Comparison of ENCODE assay signal across 16 cellular contexts in the genomic region with DNA sequence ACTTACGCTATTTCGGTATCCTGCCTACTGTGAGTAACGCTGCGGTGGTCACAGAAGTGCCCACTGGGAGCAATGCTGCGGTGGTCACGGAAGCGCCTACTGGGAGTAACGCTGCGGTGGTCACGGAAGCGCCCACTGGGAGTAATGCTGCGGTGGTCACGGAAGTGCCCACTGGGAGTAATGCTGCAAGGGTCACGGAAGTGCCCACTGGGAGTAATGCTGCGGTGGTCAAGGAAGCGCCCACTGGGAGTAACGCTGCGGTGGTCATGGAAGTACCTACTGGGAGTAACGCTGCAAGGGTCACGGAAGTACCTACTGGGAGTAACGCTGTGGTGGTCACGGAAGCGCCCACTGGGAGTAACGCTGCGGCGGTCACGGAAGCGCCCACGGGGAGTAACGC. TPM values are rescaled to one million over a fixed set of nuclear protein-coding genes. Genes with fewer than 3 reads are reported as not detected.
DNase-seq lines count a peak whose midpoint lies in the region; ATAC-seq, FAIRE-seq and TF ChIP-seq lines count a peak whose summit lies in the region.
"Had no signal": no experiment of that assay in that cellular context is flagged by ENCODE, and none has a peak within 500 bp of the region (broad histone marks: within the 10 kb centered on the region; RNA-seq: fewer than 3 reads in every experiment).

No MANE protein-coding gene starts in this region.

- ATAC-seq in GM18511 (IDR thresholded peaks at IDR 0.05; ENCODE audit: unreplicated experiment): no peak
- ATAC-seq: CD8-positive, alpha-beta T cell; GM23338 had no signal

- FAIRE-seq in urothelium cell line (lab: Jason Lieb, UNC): peak; percentile 99
- FAIRE-seq: D721Med had no signal

- DNase-seq in NCI-H748 (lab: John Stamatoyannopoulos, UW; ENCODE audit: unreplicated experiment) (peak; percentile 12), NCI-H748 treated with DMSO at 0.1 percent for 48 hours (lab: John Stamatoyannopoulos, UW) (no peak), dermis blood vessel endothelial cell (peak; percentile 1), fibroblast of mammary gland (ENCODE audit: low read depth) (peak; percentile 0), urothelium cell line (ENCODE audit: low spot score) (no peak), NCI-H187 (lab: John Stamatoyannopoulos, UW) (no peak), HT-29 (ENCODE audit: low spot score) (no peak)
- DNase-seq: CD8-positive, alpha-beta T cell; COR-L47; DMS153; DMS79 treated with DMSO at 0.1 percent for 48 hours; GDM1; H7 had no signal

- TF ChIP-seq CTCF in fibroblast of mammary gland (conservative IDR thresholded peaks at IDR 0.05; ENCODE audit: control insufficient read depth, insufficient read depth, low read depth, low read length): no peak

- H3K4me3 ChIP-seq in fibroblast of mammary gland (ENCODE audit: control insufficient read depth, low read depth, low read length): no peak overlapping the region
- H3K4me3 ChIP-seq: GM23338 had no signal

RNA-seq across cellular contexts. Expression of a gene that starts 52.1 kb away (rescaled TPM):
- not detected in 2 replicates for total RNA-seq in dermis blood vessel endothelial cell
- total RNA-seq in HT-29 (2014; rRNA removed; shearing (Covaris generic)): not detected in 2 replicates
- total RNA-seq: CD8-positive, alpha-beta T cell; H7 had no signal

Comparison
In these comparisons a context has a peak if more than half of its experiments do, and no peak if none do; other contexts are left out.
1. DNase-seq: peak in NCI-H748 (single experiment), dermis blood vessel endothelial cell (single experiment) and fibroblast of mammary gland (single experiment); none in NCI-H748 treated with DMSO at 0.1 percent for 48 hours (single experiment), urothelium cell line (single experiment), NCI-H187 (0 of 2) and HT-29 (single experiment).